13 cellular contexts compared by ENCODE assay signal in the genomic region with DNA sequence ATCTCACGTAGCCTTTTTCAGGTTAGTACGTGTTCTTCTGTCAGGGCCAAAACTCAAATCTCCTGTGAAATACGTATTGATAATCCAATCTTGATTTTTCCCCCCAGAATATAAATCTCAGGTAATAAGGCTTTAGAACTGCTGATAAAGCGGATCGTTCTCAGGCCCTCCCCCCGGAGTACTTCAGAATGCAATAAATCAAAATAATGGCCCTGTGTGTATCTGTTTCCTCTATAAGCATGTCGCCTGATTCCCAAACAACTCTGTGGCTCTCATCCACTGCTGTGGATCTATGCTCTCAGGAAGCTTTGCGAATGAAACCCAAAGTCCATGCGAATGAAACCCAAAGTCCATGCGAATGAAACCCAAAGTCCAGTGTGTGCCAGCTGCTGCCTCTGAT.
"Had no signal": no experiment of that assay in that cellular context is flagged by ENCODE, and none has a peak within 500 bp of the region (broad histone marks: within the 10 kb centered on the region; RNA-seq: fewer than 3 reads in every experiment).

No MANE protein-coding gene starts in this region.

- H3K4me3 ChIP-seq: lower lobe of right lung, sigmoid colon had no signal

- H3K4me1 ChIP-seq: lower lobe of right lung had no signal

- H3K36me3 Mint-ChIP-seq: activated naive CD4-positive, alpha-beta T cell treated with anti-CD3 and anti-CD28 coated beads, Interleukin-2, amount 10 ng/mL, durations not matched to agents 7 days and 5 days had no signal

- H3K27ac ChIP-seq: lower lobe of right lung had no signal

- H3K9me3 ChIP-seq: lower lobe of right lung, sigmoid colon had no signal

- ATAC-seq: lower lobe of right lung; naive thymus-derived CD8-positive, alpha-beta T cell; WTC11 had no signal

- DNase-seq: activated CD4-positive, alpha-beta T cell treated with anti-CD3 and anti-CD28 coated beads, Interleukin-2, amount 10 ng/mL, durations not matched to agents 24 days and 14 days; activated naive CD4-positive, alpha-beta T cell treated with anti-CD3 and anti-CD28 coated beads, Interleukin-2, amount 10 ng/mL, durations not matched to agents 7 days and 5 days; effector CD4-positive, alpha-beta T cell; hippocampal formation; lower lobe of right lung; naive thymus-derived CD8-positive, alpha-beta T cell; nucleus accumbens; stimulated activated CD4-positive, alpha-beta T cell treated with anti-CD3 and anti-CD28 coated beads, Interleukin-2, amount 100 ng/mL, for 48 hours had no signal

- H3K27me3 ChIP-seq: sigmoid colon had no signal

- H3K4me3 Mint-ChIP-seq: activated CD4-positive, alpha-beta T cell treated with anti-CD3 and anti-CD28 coated beads, Interleukin-2, amount 10 ng/mL, durations not matched to agents 24 days and 14 days; activated naive CD4-positive, alpha-beta T cell treated with anti-CD3 and anti-CD28 coated beads, Interleukin-2, amount 10 ng/mL, durations not matched to agents 7 days and 5 days; naive thymus-derived CD8-positive, alpha-beta T cell; stimulated activated naive CD8-positive, alpha-beta T cell treated with anti-CD3 and anti-CD28 coated beads, Interleukin-15, Interleukin-2, amounts not matched to agents 100 ng/mL and 50 ng/mL, for 24 hours; T-helper 1 cell treated with Interleukin-12 subunit alpha and Interleukin-12 subunit beta and Interleukin-4 antibody, amounts not matched to agents 30 μg/mL and 1 μg/mL, for 36 hours; WTC11 had no signal

- H3K27ac Mint-ChIP-seq: activated CD4-positive, alpha-beta T cell treated with anti-CD3 and anti-CD28 coated beads, Interleukin-2, amount 10 ng/mL, durations not matched to agents 24 days and 14 days; activated naive CD4-positive, alpha-beta T cell treated with anti-CD3 and anti-CD28 coated beads, Interleukin-2, amount 10 ng/mL, durations not matched to agents 7 days and 5 days; activated T-helper 2 cell treated with anti-CD3 and anti-CD28 coated beads, Interferon-gamma antibody, Interleukin-2, Interleukin-4, amounts not matched to agents 10 μg/mL and 5 μg/mL and 100 μg/mL, durations not matched to agents 14 hours and 24 hours and 36 hours; naive thymus-derived CD8-positive, alpha-beta T cell; stimulated activated naive CD8-positive, alpha-beta T cell treated with anti-CD3 and anti-CD28 coated beads, Interleukin-15, Interleukin-2, amounts not matched to agents 100 ng/mL and 50 ng/mL, for 24 hours; T-helper 1 cell treated with Interleukin-12 subunit alpha and Interleukin-12 subunit beta and Interleukin-4 antibody, amounts not matched to agents 30 μg/mL and 1 μg/mL, for 36 hours; WTC11 had no signal

- H3K9me3 Mint-ChIP-seq: activated CD4-positive, alpha-beta T cell treated with anti-CD3 and anti-CD28 coated beads, Interleukin-2, amount 10 ng/mL, durations not matched to agents 24 days and 14 days; activated naive CD4-positive, alpha-beta T cell treated with anti-CD3 and anti-CD28 coated beads, Interleukin-2, amount 10 ng/mL, durations not matched to agents 7 days and 5 days; activated T-helper 2 cell treated with anti-CD3 and anti-CD28 coated beads, Interferon-gamma antibody, Interleukin-2, Interleukin-4, amounts not matched to agents 10 μg/mL and 5 μg/mL and 100 μg/mL, durations not matched to agents 14 hours and 24 hours and 36 hours; naive thymus-derived CD8-positive, alpha-beta T cell; stimulated activated naive CD8-positive, alpha-beta T cell treated with anti-CD3 and anti-CD28 coated beads, Interleukin-15, Interleukin-2, amounts not matched to agents 100 ng/mL and 50 ng/mL, for 24 hours; T-helper 1 cell treated with Interleukin-12 subunit alpha and Interleukin-12 subunit beta and Interleukin-4 antibody, amounts not matched to agents 30 μg/mL and 1 μg/mL, for 36 hours; WTC11 had no signal

- H3K27me3 Mint-ChIP-seq: activated CD4-positive, alpha-beta T cell treated with anti-CD3 and anti-CD28 coated beads, Interleukin-2, amount 10 ng/mL, durations not matched to agents 24 days and 14 days; activated naive CD4-positive, alpha-beta T cell treated with anti-CD3 and anti-CD28 coated beads, Interleukin-2, amount 10 ng/mL, durations not matched to agents 7 days and 5 days; stimulated activated naive CD8-positive, alpha-beta T cell treated with anti-CD3 and anti-CD28 coated beads, Interleukin-15, Interleukin-2, amounts not matched to agents 100 ng/mL and 50 ng/mL, for 24 hours had no signal
